In genomic region chr7:129055294-129055816, GRCh38 we compare ENCODE assay signal across 8 cellular contexts. TPM values are rescaled to one million over a fixed set of nuclear protein-coding genes. Genes with fewer than 3 reads are reported as not detected.
DNase-seq lines count a peak whose midpoint lies in the region; ATAC-seq, FAIRE-seq and TF ChIP-seq lines count a peak whose summit lies in the region.

No MANE protein-coding gene starts in this region.

- H3K27me3 Mint-ChIP-seq in activated T-cell treated with anti-CD3 and anti-CD28 coated beads, Interleukin-2, amount 50 U/mL, for 72 hours (ENCODE audit: low read depth), result peaks cover 10% of the 10 kb centered on the region
- H3K27me3 Mint-ChIP-seq in memory B cell, result no peaks in the 10 kb centered on the region

- ATAC-seq in activated T-cell treated with anti-CD3 and anti-CD28 coated beads, Interleukin-2, amount 50 U/mL, for 72 hours (replicated peaks in 1 of 2), result peak; percentile 24 to 29
- ATAC-seq in HG03469 (IDR thresholded peaks at IDR 0.05; ENCODE audit: unreplicated experiment) (peak; percentile 3), memory B cell (ENCODE audit: low read depth) (peak; percentile 5)

- FAIRE-seq in bronchial epithelial cell (lab: Jason Lieb, UNC) (no peak), H54 (lab: Jason Lieb, UNC) (no peak)

- H3K4me3 ChIP-seq in bronchial epithelial cell (ENCODE audit: low read depth, low read length), result peak overlapping the region; percentile 75

- peak overlapping the region; percentile 100 for H3K27ac Mint-ChIP-seq in activated T-cell treated with anti-CD3 and anti-CD28 coated beads, Interleukin-2, amount 50 U/mL, for 72 hours
- H3K27ac Mint-ChIP-seq in memory B cell, result peak overlapping the region; percentile 96

- peaks cover 7 to 12% of the 10 kb centered on the region in 2 donors for H3K36me3 Mint-ChIP-seq in activated T-cell treated with anti-CD3 and anti-CD28 coated beads, Interleukin-2, amount 50 U/mL, for 72 hours (ENCODE audit: insufficient read depth in 2 of 2)
- peaks cover 3% of the 10 kb centered on the region for H3K36me3 Mint-ChIP-seq in memory B cell

- peak overlapping the region; percentile 94 to 95 for H3K4me3 Mint-ChIP-seq in activated T-cell treated with anti-CD3 and anti-CD28 coated beads, Interleukin-2, amount 50 U/mL, for 72 hours
- H3K4me3 Mint-ChIP-seq in memory B cell, result peak overlapping the region; percentile 99

- H3K9me3 Mint-ChIP-seq in activated T-cell treated with anti-CD3 and anti-CD28 coated beads, Interleukin-2, amount 50 U/mL, for 72 hours, result peaks cover 0 to 2% of the 10 kb centered on the region in 2 donors
- H3K9me3 Mint-ChIP-seq in memory B cell, result no peaks in the 10 kb centered on the region

- H3K36me3 ChIP-seq in bronchial epithelial cell (ENCODE audit: control insufficient read depth, insufficient read depth, low read length), result peaks cover 1% of the 10 kb centered on the region

- no peak for DNase-seq in activated T-cell treated with anti-CD3 and anti-CD28 coated beads, Interleukin-2, amount 50 U/mL, for 72 hours
- no peak for DNase-seq in activated T-cell treated with anti-CD3 and anti-CD28 coated beads for 4 hours
- no peak for DNase-seq in bronchial epithelial cell (ENCODE audit: low read depth)
- no peak for DNase-seq in memory B cell (ENCODE audit: low spot score in 2 of 2)
- DNase-seq in H54 (ENCODE audit: insufficient read length, low spot score), result no peak
- no peak for DNase-seq in kidney tubule cell (ENCODE audit: low spot score)
- DNase-seq in OCI-M1 (lab: John Stamatoyannopoulos, UW), result no peak

- TF ChIP-seq POLR2A in H54 (IDR thresholded peaks at IDR 0.05; ENCODE audit: low read depth, low read length), result no peak

- H3K4me1 Mint-ChIP-seq in activated T-cell treated with anti-CD3 and anti-CD28 coated beads, Interleukin-2, amount 50 U/mL, for 72 hours (ENCODE audit: low read depth), result peaks cover 31% of the 10 kb centered on the region
- peaks cover 18% of the 10 kb centered on the region for H3K4me1 Mint-ChIP-seq in memory B cell

- TF ChIP-seq CTCF in bronchial epithelial cell (IDR thresholded peaks at IDR 0.05; ENCODE audit: insufficient read depth, low read length, severe bottlenecking), result no peak

- H3K27me3 ChIP-seq in bronchial epithelial cell (ENCODE audit: control insufficient read depth, insufficient read depth, low read length), result no peaks in the 10 kb centered on the region

RNA-seq across cellular contexts. Expression of gene TNPO3, which starts 0.4 kb away (rescaled TPM):
- total RNA-seq in activated T-cell treated with anti-CD3 and anti-CD28 coated beads, Interleukin-2, amount 50 U/mL, for 72 hours, result 10 to 100 TPM; 62.0 to 81.4 TPM
- 62.9 and 75.1 TPM in 2 replicates for total RNA-seq in bronchial epithelial cell
